8 cellular contexts compared by ENCODE assay signal in the genomic region with DNA sequence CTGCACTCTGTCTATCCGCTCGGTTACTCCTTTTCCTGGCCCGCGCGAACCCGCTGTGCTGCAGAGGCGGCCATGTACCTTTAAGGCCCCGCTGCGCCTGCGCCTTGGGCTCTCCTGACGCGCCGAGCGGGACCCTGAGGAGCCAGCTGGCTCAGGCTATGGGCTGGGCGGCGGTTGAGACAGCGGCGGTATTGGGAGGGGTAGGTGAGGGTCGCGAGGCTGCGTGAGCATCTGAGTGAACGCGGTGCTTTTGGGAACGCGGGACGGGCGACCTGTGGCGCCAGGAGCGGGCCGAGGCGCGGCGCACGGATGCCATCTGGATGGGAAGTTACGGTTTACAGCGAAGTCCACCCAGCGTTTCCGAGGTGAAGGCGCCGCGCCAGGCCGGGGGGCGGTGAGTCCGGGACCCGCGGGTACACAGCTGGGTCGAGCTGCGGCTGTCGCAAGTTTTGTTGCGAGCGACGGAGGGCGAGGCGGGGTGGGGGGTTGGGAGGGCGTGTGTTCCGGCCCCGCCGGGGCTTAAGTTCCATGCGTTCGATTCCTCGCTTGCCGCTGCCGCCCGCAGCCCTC. TPM values are rescaled to one million over a fixed set of nuclear protein-coding genes. Genes with fewer than 3 reads are reported as not detected.
DNase-seq lines count a peak whose midpoint lies in the region; ATAC-seq and TF ChIP-seq lines count a peak whose summit lies in the region.
"Not testable (repeated sequence)": the region's sequence is repeated elsewhere in the genome, so short reads cannot be mapped to it uniquely, and the experiment has no call there.

A gene with protein sequence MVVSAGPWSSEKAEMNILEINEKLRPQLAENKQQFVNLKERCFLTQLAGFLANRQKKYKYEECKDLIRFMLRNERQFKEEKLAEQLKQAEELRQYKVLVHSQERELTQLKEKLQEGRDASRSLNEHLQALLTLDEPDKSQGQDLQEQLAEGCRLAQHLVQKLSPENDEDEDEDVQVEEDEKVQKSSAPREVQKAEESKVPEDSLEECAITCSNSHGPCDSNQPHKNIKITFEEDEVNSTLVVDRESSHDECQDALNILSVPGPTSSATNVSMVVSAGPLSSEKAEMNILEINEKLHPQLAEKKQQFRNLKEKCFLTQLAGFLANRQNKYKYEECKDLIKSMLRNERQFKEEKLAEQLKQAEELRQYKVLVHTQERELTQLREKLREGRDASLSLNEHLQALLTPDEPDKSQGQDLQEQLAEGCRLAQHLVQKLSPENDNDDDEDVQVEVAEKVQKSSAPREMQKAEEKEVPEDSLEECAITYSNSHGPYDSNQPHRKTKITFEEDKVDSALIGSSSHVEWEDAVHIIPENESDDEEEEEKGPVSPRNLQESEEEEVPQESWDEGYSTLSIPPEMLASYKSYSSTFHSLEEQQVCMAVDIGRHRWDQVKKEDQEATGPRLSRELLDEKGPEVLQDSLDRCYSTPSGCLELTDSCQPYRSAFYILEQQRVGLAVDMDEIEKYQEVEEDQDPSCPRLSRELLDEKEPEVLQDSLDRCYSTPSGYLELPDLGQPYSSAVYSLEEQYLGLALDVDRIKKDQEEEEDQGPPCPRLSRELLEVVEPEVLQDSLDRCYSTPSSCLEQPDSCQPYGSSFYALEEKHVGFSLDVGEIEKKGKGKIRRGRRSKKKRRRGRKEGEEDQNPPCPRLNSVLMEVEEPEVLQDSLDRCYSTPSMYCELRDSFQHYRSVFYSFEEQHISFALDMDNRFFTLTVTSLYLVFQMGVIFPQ (plus strand): TSS at position 125 of the 570 bp plus-strand sequence. CDS start 21,488 bp downstream, outside the sequence.

- not testable (repeated sequence) for H4K20me1 ChIP-seq in KMS-11 (ENCODE audit: insufficient read depth)

- not testable (repeated sequence) for H3K27me3 Mint-ChIP-seq in naive thymus-derived CD8-positive, alpha-beta T cell

- peak; percentile 0 for DNase-seq in DMS 273 treated with DMSO at 0.1 percent for 48 hours (lab: John Stamatoyannopoulos, UW)
- DNase-seq in H4 (ENCODE audit: low spot score) = peak; percentile 57
- peak; percentile 90 for DNase-seq in activated effector memory CD4-positive, alpha-beta T cell treated with anti-CD3 and anti-CD28 coated beads, Interleukin-2, amount 50 U/mL, for 16 hours
- DNase-seq in fibroblast of pulmonary artery (ENCODE audit: low read depth) = peak; percentile 64
- DNase-seq in naive thymus-derived CD8-positive, alpha-beta T cell = peak; percentile 50 to 86 (median 69)
- DNase-seq in stimulated activated CD8-positive, alpha-beta memory T cell treated with anti-CD3 and anti-CD28 coated beads, Interleukin-4, amount 100 ng/mL, for 48 hours = peak; percentile 81

- not testable (repeated sequence) for H3K4me1 ChIP-seq in KMS-11 (ENCODE audit: low read depth, poor library complexity, severe bottlenecking)

- not testable (repeated sequence) for TF ChIP-seq CTCF in KMS-11 (conservative IDR thresholded peaks at IDR 0.05; ENCODE audit: low read depth, low read length); fibroblast of pulmonary artery (IDR thresholded peaks at IDR 0.05; ENCODE audit: low read length, missing control alignments)

- not testable (repeated sequence) for H3K27me3 ChIP-seq in KMS-11 (ENCODE audit: insufficient read depth, low read depth)

- POLR2A ChIA-PET in naive thymus-derived CD8-positive, alpha-beta T cell (lab: Charles Lee) = not testable (repeated sequence)

- peak within 1 kb of the TSS; percentile 58; the same call in 1 of the 2 replicates for H3K9ac ChIP-seq in KMS-11

- H3K4me3 Mint-ChIP-seq in naive thymus-derived CD8-positive, alpha-beta T cell = peak within 1 kb of the TSS; percentile 86 to 95 (median 92)

- H3K9me3 Mint-ChIP-seq in naive thymus-derived CD8-positive, alpha-beta T cell = not testable (repeated sequence)

- ATAC-seq in SK-N-SH treated with all-trans-retinoic acid at 6 μM for 48 hours = peak; percentile 98
- ATAC-seq in naive thymus-derived CD8-positive, alpha-beta T cell = peak; percentile 97 to 98

- not testable (repeated sequence) for H3K36me3 ChIP-seq in KMS-11 (ENCODE audit: insufficient read depth)

- H3K4me3 ChIP-seq in KMS-11 (IDR thresholded peaks at IDR 0.05; ENCODE audit: insufficient read depth, low read depth, low read length) = not testable (repeated sequence)
- peak within 1 kb of the TSS; percentile 63 for H3K4me3 ChIP-seq in fibroblast of pulmonary artery (replicated peaks; ENCODE audit: low read depth, low read length)

- H3K4me2 ChIP-seq in KMS-11 = peak within 1 kb of the TSS; percentile 73; the same call in 1 of the 2 replicates

- H2AFZ ChIP-seq in KMS-11 (ENCODE audit: low read depth) = peak within 1 kb of the TSS; percentile 52; the same call in 1 of the 2 replicates

- H3K36me3 Mint-ChIP-seq in naive thymus-derived CD8-positive, alpha-beta T cell = not testable (repeated sequence)

- peak within 1 kb of the TSS; percentile 63 for H3K27ac ChIP-seq in KMS-11

- H3K79me2 ChIP-seq in KMS-11 (ENCODE audit: insufficient read depth, low read depth) = not testable (repeated sequence)

- peak within 1 kb of the TSS; percentile 49 to 96 (median 90) for H3K27ac Mint-ChIP-seq in naive thymus-derived CD8-positive, alpha-beta T cell

- not testable (repeated sequence) for H3K4me1 Mint-ChIP-seq in naive thymus-derived CD8-positive, alpha-beta T cell

RNA-seq across cellular contexts. Expression of the gene that starts here (rescaled TPM):
- 5.4 and 8.2 TPM in 2 replicates for total RNA-seq in H4 (2014; rRNA removed; shearing (Covaris generic))
- total RNA-seq in naive thymus-derived CD8-positive, alpha-beta T cell = 10 to 100 TPM; 53.2 to 56.0 TPM
- polyA plus RNA-seq in naive thymus-derived CD8-positive, alpha-beta T cell = 1 to 10 TPM in 1 of 3 donors, under 1 TPM in 2; 0.22 to 2.8 (median 0.44) TPM

Comparison
In these comparisons a context has a peak if more than half of its experiments do, and no peak if none do; other contexts are left out.
1. DNase-seq: peak in every context shown above with its lines; median percentile 90 in activated effector memory CD4-positive, alpha-beta T cell treated with anti-CD3 and anti-CD28 coated beads, Interleukin-2, amount 50 U/mL, for 16 hours; 81 in stimulated activated CD8-positive, alpha-beta memory T cell treated with anti-CD3 and anti-CD28 coated beads, Interleukin-4, amount 100 ng/mL, for 48 hours; 69 in naive thymus-derived CD8-positive, alpha-beta T cell; 64 in fibroblast of pulmonary artery; 57 in H4; 0 in DMS 273 treated with DMSO at 0.1 percent for 48 hours.